25 cellular contexts compared by ENCODE assay signal in the genomic region with DNA sequence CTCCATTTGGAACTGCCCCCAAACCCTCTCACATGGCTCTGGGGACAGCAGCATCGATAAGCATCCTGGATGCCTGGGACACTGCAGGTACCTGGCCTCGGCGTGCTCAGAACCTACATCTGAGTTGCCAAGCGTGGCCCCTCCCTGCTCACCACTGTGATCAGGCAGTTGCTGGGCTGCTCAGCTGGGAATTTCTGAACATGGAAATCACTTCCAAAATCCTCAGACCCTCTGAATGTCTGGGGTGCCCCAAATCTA. TPM values are rescaled to one million over a fixed set of nuclear protein-coding genes. Genes with fewer than 3 reads are reported as not detected.
DNase-seq lines count a peak whose midpoint lies in the region; ATAC-seq, FAIRE-seq and TF ChIP-seq lines count a peak whose summit lies in the region.
"Had no signal": no experiment of that assay in that cellular context is flagged by ENCODE, and none has a peak within 500 bp of the region (broad histone marks: within the 10 kb centered on the region; RNA-seq: fewer than 3 reads in every experiment).

No MANE protein-coding gene starts in this region.

- H4K8ac ChIP-seq in H1 (ENCODE audit: extremely low read depth, insufficient read depth, low read length), result no peak overlapping the region

- H3K23me2 ChIP-seq in H1 (ENCODE audit: low read depth, low read length), result no peaks in the 10 kb centered on the region

- H3K9ac ChIP-seq in H1 (replicated peaks in 1 of 4; ENCODE audit: extremely low read depth in 1 of 4, low read depth in 3 of 4, low read length in 3 of 4), result no peak overlapping the region
- H3K9ac ChIP-seq in subcutaneous abdominal adipose tissue (ENCODE audit: low read length in 5 of 5), result no peak overlapping the region
- H3K9ac ChIP-seq: BLaER1 treated with 17β-estradiol and CSF1 and Interleukin-3, amounts not matched to agents 10 nM and 100 nM; GM23248 had no signal

- H3K4me1 Mint-ChIP-seq in GM23338, result peaks cover 18% of the 10 kb centered on the region
- no peaks in the 10 kb centered on the region for H3K4me1 Mint-ChIP-seq in CD8-positive, alpha-beta T cell (ENCODE audit: low read depth)

- FAIRE-seq in H1 (lab: Jason Lieb, UNC), result no peak
- FAIRE-seq: A549, GM12878, GM19239, H54 had no signal

- H3K4me2 ChIP-seq in GM23338 (no peak overlapping the region), H1 (ENCODE audit: insufficient read depth in 1 of 2, low read depth in 2 of 2, low read length in 2 of 2) (no peak overlapping the region)
- H3K4me2 ChIP-seq: A549; BLaER1 treated with 17β-estradiol and CSF1 and Interleukin-3, amounts not matched to agents 10 nM and 100 nM had no signal

- TF ChIP-seq POLR2A in H1 (IDR thresholded peaks at IDR 0.05; ENCODE audit: control extremely low read depth in 1 of 2, low read depth in 2 of 2, low read length in 2 of 2), result no peak

- H3K36me3 Mint-ChIP-seq in GM23338 (ENCODE audit: low read depth), result no peaks in the 10 kb centered on the region
- H3K36me3 Mint-ChIP-seq in CD8-positive, alpha-beta T cell, result no peaks in the 10 kb centered on the region
- H3K36me3 Mint-ChIP-seq: CD14-positive monocyte had no signal

- no peaks in the 10 kb centered on the region for H3K9me2 ChIP-seq in GM23338 (ENCODE audit: insufficient read depth)

- H3K9me3 Mint-ChIP-seq in GM23338, result no peaks in the 10 kb centered on the region
- H3K9me3 Mint-ChIP-seq in CD8-positive, alpha-beta T cell, result no peaks in the 10 kb centered on the region
- H3K9me3 Mint-ChIP-seq: CD14-positive monocyte; CD4-positive, alpha-beta T cell; HFFc6 had no signal

- TF ChIP-seq RAD21 in H1 (IDR thresholded peaks at IDR 0.05 in 1 of 2, conservative IDR thresholded peaks at IDR 0.05 in 1 of 2; ENCODE audit: low read depth in 2 of 2, low read length in 2 of 2), result no peak

- no peak for ATAC-seq in GM23338
- ATAC-seq in CD8-positive, alpha-beta T cell, result no peak
- ATAC-seq: A549, GM12878 had no signal

- H3K9me3 ChIP-seq in H1 (ENCODE audit: insufficient read depth in 2 of 2, low read depth in 1 of 2, low read length in 1 of 2) (no peaks in the 10 kb centered on the region), subcutaneous abdominal adipose tissue (ENCODE audit: control insufficient read depth in 5 of 5, low read length in 5 of 5) (no peaks in the 10 kb centered on the region)
- H3K9me3 ChIP-seq in CD8-positive, alpha-beta T cell (ENCODE audit: low read length), result no peaks in the 10 kb centered on the region
- H3K9me3 ChIP-seq: A549; BE2C; BLaER1 treated with 17β-estradiol and CSF1 and Interleukin-3, amounts not matched to agents 10 nM and 100 nM; Caco-2; HAP-1 had no signal

- no peak overlapping the region for H3K27ac Mint-ChIP-seq in GM23338
- no peak overlapping the region for H3K27ac Mint-ChIP-seq in CD8-positive, alpha-beta T cell
- H3K27ac Mint-ChIP-seq: CD14-positive monocyte; CD4-positive, alpha-beta T cell; HFFc6 had no signal

- no peak for TF ChIP-seq CTCF in GM23338 (conservative IDR thresholded peaks at IDR 0.05; ENCODE audit: low read depth in 2 of 2)
- TF ChIP-seq CTCF in H1 (IDR thresholded peaks at IDR 0.05; ENCODE audit: control extremely low read depth in 1 of 3, insufficient read depth in 1 of 3, low read depth in 1 of 3, low read length in 3 of 3), result no peak
- TF ChIP-seq CTCF in CD8-positive, alpha-beta T cell (IDR thresholded peaks at IDR 0.05), result no peak

- POLR2A ChIA-PET in H1 (lab: Charles Lee; ENCODE audit: partially characterized antibody), result no interaction called here
- POLR2A ChIA-PET in CD8-positive, alpha-beta T cell (lab: Charles Lee), result no interaction called here

- no peak overlapping the region for H2BK15ac ChIP-seq in H1 (ENCODE audit: low read length)

- no peak overlapping the region for H3K23ac ChIP-seq in H1 (ENCODE audit: insufficient read length)

- CTCF ChIA-PET in H1 (lab: Charles Lee; ENCODE audit: partially characterized antibody), result interaction anchor here (1.4 to 8.6 kb wide), 3 partner anchors 10 to 31 kb away, joined by 8 to 106 read pairs (median 15); no protein-coding TSS in a partner anchor
- CTCF ChIA-PET in CD8-positive, alpha-beta T cell (lab: Charles Lee), result no interaction called here

- H2AFZ ChIP-seq in GM23338, result 0 out of 2 replicates have a peak overlapping the region, but pooled peaks have one; percentile 43
- H2AFZ ChIP-seq in H1 (ENCODE audit: low read length), result no peak overlapping the region
- H2AFZ ChIP-seq: GM23248 had no signal

- H2BK5ac ChIP-seq in H1 (ENCODE audit: low read depth, low read length), result no peak overlapping the region; the same call in 1 of the 2 replicates

- in situ Hi-C loops in G401 (cut with HindIII; ENCODE audit: low sequenced_read_pairs), result no loop called here

- 79% methylated on average over 3 of the region's 4 CpGs; no CpG with 5 or more reads in 1 of the 2 experiments for WGBS in H1 (ENCODE audit: extremely low coverage in 1 of 2, insufficient coverage in 1 of 2, insufficient read length in 1 of 2, insufficient replicate concordance in 2 of 2, low coverage in 1 of 2, low lambda C conversion rate in 2 of 2, missing lambda C conversion rate in 1 of 2), 2 experiments

- H3K36me3 ChIP-seq in GM23338 (ENCODE audit: insufficient read depth) (no peaks in the 10 kb centered on the region), H1 (ENCODE audit: control insufficient read depth in 2 of 4, insufficient read depth in 4 of 4, low read length in 3 of 4) (no peaks in the 10 kb centered on the region), subcutaneous abdominal adipose tissue (ENCODE audit: control insufficient read depth in 5 of 5, insufficient read depth in 5 of 5, low read length in 5 of 5) (peaks cover 0 to 6% (median 4%) of the 10 kb centered on the region in 5 donors)
- no peaks in the 10 kb centered on the region for H3K36me3 ChIP-seq in CD8-positive, alpha-beta T cell (ENCODE audit: insufficient read depth, low read length)
- H3K36me3 ChIP-seq: BE2C; BLaER1 treated with 17β-estradiol and CSF1 and Interleukin-3, amounts not matched to agents 10 nM and 100 nM; HAP-1 had no signal

- H4K91ac ChIP-seq in H1 (replicated peaks; ENCODE audit: insufficient read length, low read length), result no peak overlapping the region

- H3K27me3 ChIP-seq in GM23338 (ENCODE audit: insufficient read depth) (no peaks in the 10 kb centered on the region), H1 (replicated peaks in 1 of 4; ENCODE audit: control insufficient read depth in 3 of 4, extremely low read depth in 1 of 4, insufficient read depth in 3 of 4, low read length in 3 of 4) (no peaks in the 10 kb centered on the region), subcutaneous abdominal adipose tissue (ENCODE audit: control insufficient read depth in 5 of 5, insufficient read depth in 4 of 5, low read length in 5 of 5) (peaks cover 0 to 3% (median 0%) of the 10 kb centered on the region in 5 donors)
- no peaks in the 10 kb centered on the region for H3K27me3 ChIP-seq in CD8-positive, alpha-beta T cell (ENCODE audit: insufficient read depth, low read length)
- H3K27me3 ChIP-seq: BE2C; BLaER1 treated with 17β-estradiol and CSF1 and Interleukin-3, amounts not matched to agents 10 nM and 100 nM had no signal

- H3K4me1 ChIP-seq in GM23338 (ENCODE audit: insufficient read depth) (peaks cover 8% of the 10 kb centered on the region; the same call in 1 of the 2 replicates), H1 (replicated peaks in 1 of 4; ENCODE audit: control insufficient read depth in 3 of 4, insufficient read depth in 4 of 4, low read length in 3 of 4) (peaks cover 2 to 14% (median 8%) of the 10 kb centered on the region in 4 experiments), subcutaneous abdominal adipose tissue (ENCODE audit: control insufficient read depth in 5 of 5, insufficient read depth in 5 of 5, low read length in 5 of 5) (peaks cover 0 to 83% (median 14%) of the 10 kb centered on the region in 5 donors)
- H3K4me1 ChIP-seq in CD8-positive, alpha-beta T cell (ENCODE audit: insufficient read depth, low read length), result no peaks in the 10 kb centered on the region
- H3K4me1 ChIP-seq: A549, BE2C, Caco-2, HAP-1 had no signal

- no peak overlapping the region for H3K56ac ChIP-seq in H1 (replicated peaks; ENCODE audit: insufficient read length, low read depth, low read length)

- no peak overlapping the region for H3K4me3 Mint-ChIP-seq in GM23338
- H3K4me3 Mint-ChIP-seq in CD8-positive, alpha-beta T cell, result no peak overlapping the region
- H3K4me3 Mint-ChIP-seq: CD14-positive monocyte; CD4-positive, alpha-beta T cell; HFFc6 had no signal

- H2BK120ac ChIP-seq in H1 (replicated peaks; ENCODE audit: low read depth, low read length), result no peak overlapping the region

- TF ChIP-seq EP300 in H1 (IDR thresholded peaks at IDR 0.05; ENCODE audit: borderline replicate concordance in 1 of 2, low read depth in 2 of 2, low read length in 2 of 2), result no peak

- no peak overlapping the region for H4K5ac ChIP-seq in H1 (ENCODE audit: insufficient read length, low read depth, low read length)

- H3K4ac ChIP-seq in H1 (replicated peaks; ENCODE audit: insufficient read length, low read depth, low read length), result no peak overlapping the region

- DNase-seq in GM23338 (ENCODE audit: low spot score) (no peak), H1 (ENCODE audit: low read depth in 1 of 2, low spot score in 2 of 2) (no peak), islet precursor cell (peak; percentile 34), G401 (ENCODE audit: low spot score) (no peak), COLO668 (lab: John Stamatoyannopoulos, UW; ENCODE audit: unreplicated experiment) (no peak)
- DNase-seq in CD8-positive, alpha-beta T cell, result no peak
- DNase-seq: 8988T; ACHN; AML-193; BE2C; CD4-positive, alpha-beta T cell; DMS153; DND-41; GDM1; GM23248; HFFc6 had no signal

- no peaks in the 10 kb centered on the region for H4K20me1 ChIP-seq in GM23338 (replicated peaks; ENCODE audit: insufficient read depth)
- H4K20me1 ChIP-seq in H1 (replicated peaks in 1 of 2; ENCODE audit: control insufficient read depth in 1 of 2, insufficient read depth in 2 of 2, low read length in 2 of 2), result no peaks in the 10 kb centered on the region
- H4K20me1 ChIP-seq: BLaER1 treated with 17β-estradiol and CSF1 and Interleukin-3, amounts not matched to agents 10 nM and 100 nM had no signal

- no peak overlapping the region for H2AK5ac ChIP-seq in H1 (ENCODE audit: low read depth, low read length)

- no peak overlapping the region for H2BK20ac ChIP-seq in H1 (ENCODE audit: low read length)

- H3K79me2 ChIP-seq in GM23338 (replicated peaks; ENCODE audit: insufficient read depth), result no peaks in the 10 kb centered on the region
- no peaks in the 10 kb centered on the region for H3K79me2 ChIP-seq in H1 (ENCODE audit: control insufficient read depth in 1 of 2, insufficient read depth in 2 of 2, low read length in 2 of 2)

- H3K27ac ChIP-seq in GM23338 (ENCODE audit: low read depth) (no peak overlapping the region), H1 (ENCODE audit: low read depth, low read length) (no peak overlapping the region), subcutaneous abdominal adipose tissue (ENCODE audit: low read depth, low read length) (peak overlapping the region; percentile 86)
- no peak overlapping the region for H3K27ac ChIP-seq in CD8-positive, alpha-beta T cell (ENCODE audit: low read depth, low read length)
- H3K27ac ChIP-seq: A549; BLaER1 treated with 17β-estradiol and CSF1 and Interleukin-3, amounts not matched to agents 10 nM and 100 nM; GM23248 had no signal

- intact Hi-C loops in CD8-positive, alpha-beta T cell (cut with DNase I, micrococcal nuclease), result no loop called here

- H3K27me3 Mint-ChIP-seq in GM23338 (ENCODE audit: insufficient read depth, low read depth, poor library complexity), result peaks cover 4% of the 10 kb centered on the region
- H3K27me3 Mint-ChIP-seq in CD8-positive, alpha-beta T cell (ENCODE audit: low read depth), result peaks cover 7% of the 10 kb centered on the region

- H3K18ac ChIP-seq in H1 (ENCODE audit: extremely low read depth, low read length), result no peak overlapping the region

- H3F3A ChIP-seq in GM23338 (replicated peaks; ENCODE audit: low read depth), result no peaks in the 10 kb centered on the region

- no peak overlapping the region for H3K14ac ChIP-seq in H1 (ENCODE audit: insufficient read length)

- H2BK12ac ChIP-seq in H1 (ENCODE audit: low read depth, low read length), result no peak overlapping the region

- H3K4me3 ChIP-seq in GM23338 (no peak overlapping the region), H1 (ENCODE audit: extremely low read depth in 1 of 4, insufficient read depth in 2 of 4, low read depth in 3 of 4, low read length in 4 of 4) (no peak overlapping the region), subcutaneous abdominal adipose tissue (ENCODE audit: low read depth in 1 of 5, low read length in 5 of 5) (no peak overlapping the region)
- H3K4me3 ChIP-seq in CD8-positive, alpha-beta T cell (ENCODE audit: low read depth, low read length), result no peak overlapping the region
- H3K4me3 ChIP-seq: A549; BLaER1 treated with 17β-estradiol and CSF1 and Interleukin-3, amounts not matched to agents 10 nM and 100 nM; GM12878; GM23248; HAP-1 had no signal

- H3K79me1 ChIP-seq in H1 (ENCODE audit: low read depth, low read length), result no peaks in the 10 kb centered on the region

RNA-seq across cellular contexts. Expression of a gene that starts 6.3 kb away (rescaled TPM):
- total RNA-seq in GM23338 (2014; rRNA removed; shearing (Covaris generic)), result not detected in 2 replicates
- 0.18 TPM in 1 of 2 replicates, not detected in the other for polyA plus RNA-seq in GM23338 (2016; fragmentation: Nextera tagmentation; extraction: Ambion mirVana)
- 0.32 and 0.59 TPM in 2 replicates for total RNA-seq in H1 (2021; fragmentation: NEBNext Ultra II Directional; extraction: Animal tissue kit (Norgen Biotek cat#: 25700))
- polyA plus RNA-seq in H1 (2011; rRNA removed), result 0.20 and 0.32 TPM in 2 replicates
- polyA plus RNA-seq in H1 (2011; cell fraction: cytosol; rRNA removed), result 0.23 TPM
- 0.50 TPM for polyA plus RNA-seq in H1 (2011; cell fraction: nucleus; rRNA removed)
- polyA plus RNA-seq in H1 (2012, experiment 1 of 2), result 0.18 to 0.35 TPM (median 0.30 TPM) in 4 replicates
- polyA plus RNA-seq in H1 (2012, experiment 2 of 2), result 0.16 TPM
- 0.97 TPM for polyA plus RNA-seq in H1 (2013, experiment 1 of 2)
- 0.88 TPM for polyA plus RNA-seq in H1 (2013, experiment 2 of 2)
- polyA minus RNA-seq in H1 (2011; rRNA and poly(A)+ RNA removed), result 0.27 and 0.69 TPM in 2 replicates
- not detected for polyA minus RNA-seq in H1 (2011; cell fraction: cytosol; rRNA and poly(A)+ RNA removed)
- polyA minus RNA-seq in H1 (2011; cell fraction: nucleus; rRNA and poly(A)+ RNA removed), result not detected
- total RNA-seq in CD8-positive, alpha-beta T cell, result not detected
- not detected in 2 replicates for total RNA-seq in G401 (2014; rRNA removed; shearing (Covaris generic))
- total RNA-seq: CD4-positive, alpha-beta T cell; GM12878; GM23248; HFFc6 had no signal
- polyA plus RNA-seq: GM12878, GM23248 had no signal

RNA-seq across cellular contexts. Expression of a gene that starts 54.3 kb away (rescaled TPM):
- total RNA-seq in GM23338 (2014; rRNA removed; shearing (Covaris generic)), result 0.07 TPM in 1 of 2 replicates, not detected in the other
- 0.10 TPM in 1 of 2 replicates, not detected in the other for polyA plus RNA-seq in GM23338 (2016; fragmentation: Nextera tagmentation; extraction: Ambion mirVana)
- total RNA-seq in H1 (2021; fragmentation: NEBNext Ultra II Directional; extraction: Animal tissue kit (Norgen Biotek cat#: 25700)), result not detected in 2 replicates
- polyA plus RNA-seq in H1 (2011; rRNA removed), result 0.05 and 0.08 TPM in 2 replicates
- 0.08 TPM for polyA plus RNA-seq in H1 (2011; cell fraction: cytosol; rRNA removed)
- 0.07 TPM for polyA plus RNA-seq in H1 (2011; cell fraction: nucleus; rRNA removed)
- polyA plus RNA-seq in H1 (2012, experiment 1 of 2), result 0.13 to 0.24 TPM (median 0.15 TPM) in 3 of 4 replicates, not detected in the other
- not detected for polyA plus RNA-seq in H1 (2012, experiment 2 of 2)
- polyA plus RNA-seq in H1 (2013, experiment 1 of 2), result 0.04 TPM
- 0.13 TPM for polyA plus RNA-seq in H1 (2013, experiment 2 of 2)
- not detected in 2 replicates for polyA minus RNA-seq in H1 (2011; rRNA and poly(A)+ RNA removed)
- not detected for polyA minus RNA-seq in H1 (2011; cell fraction: cytosol; rRNA and poly(A)+ RNA removed)
- not detected for polyA minus RNA-seq in H1 (2011; cell fraction: nucleus; rRNA and poly(A)+ RNA removed)
- not detected for total RNA-seq in CD8-positive, alpha-beta T cell
- not detected in 2 replicates for total RNA-seq in G401 (2014; rRNA removed; shearing (Covaris generic))
- total RNA-seq: Caco-2; CD4-positive, alpha-beta T cell; GM12878; HFFc6 had no signal
- polyA plus RNA-seq: GM12878 had no signal
